8 cellular contexts compared by ENCODE assay signal in genomic region chr11:7673724-7674434, GRCh38. TPM values are rescaled to one million over a fixed set of nuclear protein-coding genes. Genes with fewer than 3 reads are reported as not detected.
DNase-seq lines count a peak whose midpoint lies in the region; ATAC-seq and TF ChIP-seq lines count a peak whose summit lies in the region.

No MANE protein-coding gene starts in this region.

- peak overlapping the region; percentile 34 to 71 (median 57) for H3K27ac ChIP-seq in esophagus muscularis mucosa (replicated peaks in 1 of 4)

- ATAC-seq in activated T-cell treated with anti-CD3 and anti-CD28 coated beads, Interleukin-2, amount 50 U/mL, for 4 hours = peak; percentile 64 to 67
- ATAC-seq in natural killer cell treated with Interleukin-12 subunit alpha and Interleukin-12 subunit beta and Interleukin-15 and Interleukin-18, amount 100 ng/mL, for 72 hours = peak; percentile 28 to 58
- ATAC-seq in HG03139 (IDR thresholded peaks at IDR 0.05; ENCODE audit: unreplicated experiment) = no peak

- TF ChIP-seq CTCF in esophagus muscularis mucosa (IDR thresholded peaks at IDR 0.05) = no peak

- H3K4me3 ChIP-seq in esophagus muscularis mucosa = peak overlapping the region; percentile 52 to 62 (median 56)

- H3K27me3 ChIP-seq in esophagus muscularis mucosa = peaks cover 0 to 50% (median 6%) of the 10 kb centered on the region in 4 donors

- 17% methylated on average over 54 of the region's 72 CpGs for WGBS in esophagus muscularis mucosa

- no peak overlapping the region for H3K27ac Mint-ChIP-seq in natural killer cell treated with Interleukin-12 subunit alpha and Interleukin-12 subunit beta and Interleukin-15 and Interleukin-18, amount 100 ng/mL, for 72 hours

- H3K36me3 ChIP-seq in esophagus muscularis mucosa = no peaks in the 10 kb centered on the region

- H3K27me3 Mint-ChIP-seq in activated T-cell treated with anti-CD3 and anti-CD28 coated beads, Interleukin-2, amount 50 U/mL, for 4 hours (ENCODE audit: low read depth) = peaks cover 55% of the 10 kb centered on the region
- peaks cover 41 to 42% of the 10 kb centered on the region in 2 donors for H3K27me3 Mint-ChIP-seq in natural killer cell treated with Interleukin-12 subunit alpha and Interleukin-12 subunit beta and Interleukin-15 and Interleukin-18, amount 100 ng/mL, for 72 hours

- TF ChIP-seq POLR2A in esophagus muscularis mucosa (IDR thresholded peaks at IDR 0.05; ENCODE audit: low read depth) = no peak

- DNase-seq in activated T-cell treated with anti-CD3 and anti-CD28 coated beads, Interleukin-2, amount 50 U/mL, for 4 hours = no peak
- DNase-seq in activated T-cell treated with anti-CD3 and anti-CD28 coated beads, Interleukin-2, amount 50 U/mL, for 1 hour = no peak
- DNase-seq in NOMO-1 treated with DMSO at 0.1 percent for 48 hours (lab: John Stamatoyannopoulos, UW; ENCODE audit: unreplicated experiment) (peak; percentile 66), esophagus muscularis mucosa (ENCODE audit: extremely low spot score) (no peak), SK-N-DZ (ENCODE audit: low spot score) (no peak), COLO668 (lab: John Stamatoyannopoulos, UW; ENCODE audit: unreplicated experiment) (no peak)
- no peak for DNase-seq in natural killer cell treated with Interleukin-12 subunit alpha and Interleukin-12 subunit beta and Interleukin-15 and Interleukin-18, amount 100 ng/mL, for 72 hours (ENCODE audit: low spot score)

- peaks cover 8% of the 10 kb centered on the region for H3K4me1 Mint-ChIP-seq in activated T-cell treated with anti-CD3 and anti-CD28 coated beads, Interleukin-2, amount 50 U/mL, for 4 hours (ENCODE audit: low read depth)
- H3K4me1 Mint-ChIP-seq in natural killer cell treated with Interleukin-12 subunit alpha and Interleukin-12 subunit beta and Interleukin-15 and Interleukin-18, amount 100 ng/mL, for 72 hours (ENCODE audit: low read depth in 2 of 2) = peaks cover 5 to 11% of the 10 kb centered on the region in 2 donors

- TF ChIP-seq EP300 in esophagus muscularis mucosa (IDR thresholded peaks at IDR 0.05) = no peak

- intact Hi-C loops in esophagus muscularis mucosa (cut with DNase I) = no loop called here

- no peaks in the 10 kb centered on the region for H3K9me3 Mint-ChIP-seq in activated T-cell treated with anti-CD3 and anti-CD28 coated beads, Interleukin-2, amount 50 U/mL, for 4 hours
- no peaks in the 10 kb centered on the region for H3K9me3 Mint-ChIP-seq in natural killer cell treated with Interleukin-12 subunit alpha and Interleukin-12 subunit beta and Interleukin-15 and Interleukin-18, amount 100 ng/mL, for 72 hours

- no peaks in the 10 kb centered on the region for H3K36me3 Mint-ChIP-seq in activated T-cell treated with anti-CD3 and anti-CD28 coated beads, Interleukin-2, amount 50 U/mL, for 4 hours (ENCODE audit: insufficient read depth)
- no peaks in the 10 kb centered on the region for H3K36me3 Mint-ChIP-seq in natural killer cell treated with Interleukin-12 subunit alpha and Interleukin-12 subunit beta and Interleukin-15 and Interleukin-18, amount 100 ng/mL, for 72 hours

- H3K9me3 ChIP-seq in esophagus muscularis mucosa = no peaks in the 10 kb centered on the region

- peaks cover 14 to 20% (median 18%) of the 10 kb centered on the region in 4 donors for H3K4me1 ChIP-seq in esophagus muscularis mucosa

- peak overlapping the region; percentile 62 for H3K4me3 Mint-ChIP-seq in activated T-cell treated with anti-CD3 and anti-CD28 coated beads, Interleukin-2, amount 50 U/mL, for 4 hours
- H3K4me3 Mint-ChIP-seq in natural killer cell treated with Interleukin-12 subunit alpha and Interleukin-12 subunit beta and Interleukin-15 and Interleukin-18, amount 100 ng/mL, for 72 hours = peak overlapping the region; percentile 54

RNA-seq across cellular contexts. Expression of gene CYB5R2, which starts 0.6 kb away (rescaled TPM):
- under 1 TPM; 0.63 to 0.71 (median 0.63) TPM for total RNA-seq in activated T-cell treated with anti-CD3 and anti-CD28 coated beads, Interleukin-2, amount 50 U/mL, for 4 hours
- total RNA-seq in esophagus muscularis mucosa = 1 to 10 TPM; 2.2 to 4.2 (median 2.6) TPM
- under 1 TPM; 0.73 to 0.98 TPM for total RNA-seq in natural killer cell treated with Interleukin-12 subunit alpha and Interleukin-12 subunit beta and Interleukin-15 and Interleukin-18, amount 100 ng/mL, for 72 hours
- not detected in 2 replicates for polyA plus RNA-seq in SK-N-DZ (2014; cell fraction: cytosol; rRNA removed)
- 0.05 TPM in 1 of 2 replicates, not detected in the other for polyA plus RNA-seq in SK-N-DZ (2014; cell fraction: nucleus; rRNA removed)

RNA-seq across cellular contexts. Expression of gene OVCH2, which starts 32.4 kb away (rescaled TPM):
- total RNA-seq in activated T-cell treated with anti-CD3 and anti-CD28 coated beads, Interleukin-2, amount 50 U/mL, for 4 hours = not detected
- not detected for total RNA-seq in esophagus muscularis mucosa
- total RNA-seq in natural killer cell treated with Interleukin-12 subunit alpha and Interleukin-12 subunit beta and Interleukin-15 and Interleukin-18, amount 100 ng/mL, for 72 hours = not detected
- polyA plus RNA-seq in SK-N-DZ (2014; cell fraction: cytosol; rRNA removed) = not detected in 2 replicates
- not detected in 2 replicates for polyA plus RNA-seq in SK-N-DZ (2014; cell fraction: nucleus; rRNA removed)
